1 cellular context compared by ENCODE assay signal in genomic region chr14:34685819-34686428, GRCh38.
TF ChIP-seq lines count a peak whose summit lies in the region.

No MANE protein-coding gene starts in this region.

TF ChIP-seq in HepG2, 621 proteins besides CTCF, POLR2A, EP300 and RAD21 (continued from another document and continues in another):
- TF ChIP-seq DMTF1 (CRISPR knock-in tag; IDR thresholded peaks at IDR 0.05) (no peak), FOSL1 (CRISPR knock-in tag; IDR thresholded peaks at IDR 0.05; ENCODE audit: borderline replicate concordance) (no peak), ZNF597 (CRISPR knock-in tag; IDR thresholded peaks at IDR 0.05) (no peak), CREM (IDR thresholded peaks at IDR 0.05) (no peak), CREM (CRISPR knock-in tag; IDR thresholded peaks at IDR 0.05) (no peak), SMAD1 (CRISPR knock-in tag; IDR thresholded peaks at IDR 0.05; ENCODE audit: borderline replicate concordance, low read depth) (no peak), ZNF296 (CRISPR knock-in tag; conservative IDR thresholded peaks at IDR 0.05) (no peak), ATF4 (CRISPR knock-in tag; IDR thresholded peaks at IDR 0.05) (no peak), ZBTB2 (CRISPR knock-in tag; IDR thresholded peaks at IDR 0.05; ENCODE audit: low read depth) (no peak), ZMAT5 (CRISPR knock-in tag; IDR thresholded peaks at IDR 0.05; ENCODE audit: borderline replicate concordance, low read depth) (no peak), ZBED4 (CRISPR knock-in tag; IDR thresholded peaks at IDR 0.05; ENCODE audit: borderline replicate concordance) (0 out of 2 replicates have a peak, but pooled peaks have one; percentile 29), TBX3 (IDR thresholded peaks at IDR 0.05; ENCODE audit: borderline replicate concordance) (no peak), ZNF10 (CRISPR knock-in tag; IDR thresholded peaks at IDR 0.05; ENCODE audit: borderline replicate concordance, low read depth) (no peak), SMARCC2 (IDR thresholded peaks at IDR 0.05) (no peak), ZBTB34 (CRISPR knock-in tag; IDR thresholded peaks at IDR 0.05) (no peak), ZNF335 (CRISPR knock-in tag; IDR thresholded peaks at IDR 0.05) (no peak), PCBP1 (IDR thresholded peaks at IDR 0.05; ENCODE audit: borderline replicate concordance, low read depth, low read length) (no peak), GATAD1 (CRISPR knock-in tag; IDR thresholded peaks at IDR 0.05) (no peak), KDM3A (CRISPR knock-in tag; IDR thresholded peaks at IDR 0.05; ENCODE audit: low read depth) (no peak), ZNF446 (CRISPR knock-in tag; IDR thresholded peaks at IDR 0.05) (no peak), PTBP1 (IDR thresholded peaks at IDR 0.05; ENCODE audit: low read depth, low read length, poor library complexity, severe bottlenecking) (no peak), ZNF235 (CRISPR knock-in tag; IDR thresholded peaks at IDR 0.05; ENCODE audit: borderline replicate concordance) (0 out of 2 replicates have a peak, but pooled peaks have one; percentile 42), HOMEZ (CRISPR knock-in tag; IDR thresholded peaks at IDR 0.05; ENCODE audit: low read depth) (no peak), ZBTB26 (CRISPR knock-in tag; IDR thresholded peaks at IDR 0.05; ENCODE audit: borderline replicate concordance) (no peak), ZBTB40 (IDR thresholded peaks at IDR 0.05) (no peak), ZBTB40 (CRISPR knock-in tag; IDR thresholded peaks at IDR 0.05) (no peak)
